Comparison of ENCODE assay signal across 1 cellular context in the genomic region with DNA sequence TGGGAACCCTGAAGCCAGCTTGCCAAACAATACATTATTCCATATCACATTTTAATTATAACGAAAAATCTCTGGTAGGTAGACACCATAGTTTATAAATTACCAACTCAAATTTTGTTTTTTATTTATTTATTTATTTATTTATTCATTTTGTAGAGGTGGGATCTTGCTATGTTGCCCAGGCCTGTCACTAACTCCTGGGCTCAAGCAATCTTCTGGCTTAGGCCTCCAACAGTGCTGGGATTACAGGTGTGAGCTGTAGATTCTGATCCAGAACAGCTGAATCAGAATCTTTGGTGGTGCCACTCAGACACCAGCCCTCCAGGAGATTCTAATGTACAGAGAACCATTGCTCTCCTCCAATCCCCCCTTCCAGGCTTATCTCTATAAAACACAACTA.
A peak's percentile ranks its signal among the peaks of the same experiment; 100 is the strongest.
TF ChIP-seq lines count a peak whose summit lies in the region.

No MANE protein-coding gene starts in this region.

TF ChIP-seq in HepG2, 621 proteins besides CTCF, POLR2A, EP300 and RAD21:
- TF ChIP-seq ZNF121 (CRISPR knock-in tag; IDR thresholded peaks at IDR 0.05) (peak; percentile 93), MAFF (IDR thresholded peaks at IDR 0.05; ENCODE audit: low read depth, low read length) (no peak), CHD2 (IDR thresholded peaks at IDR 0.05; ENCODE audit: low read depth, low read length) (no peak), FOXK1 (CRISPR knock-in tag; IDR thresholded peaks at IDR 0.05; ENCODE audit: borderline replicate concordance, low read depth) (no peak), ZNF7 (CRISPR knock-in tag; IDR thresholded peaks at IDR 0.05) (no peak), KMT2A (CRISPR knock-in tag; IDR thresholded peaks at IDR 0.05) (no peak)
- TF ChIP-seq, protein P1, sequence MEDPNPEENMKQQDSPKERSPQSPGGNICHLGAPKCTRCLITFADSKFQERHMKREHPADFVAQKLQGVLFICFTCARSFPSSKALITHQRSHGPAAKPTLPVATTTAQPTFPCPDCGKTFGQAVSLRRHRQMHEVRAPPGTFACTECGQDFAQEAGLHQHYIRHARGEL (CRISPR knock-in tag; IDR thresholded peaks at IDR 0.05), result no peak
- TF ChIP-seq, protein P2, sequence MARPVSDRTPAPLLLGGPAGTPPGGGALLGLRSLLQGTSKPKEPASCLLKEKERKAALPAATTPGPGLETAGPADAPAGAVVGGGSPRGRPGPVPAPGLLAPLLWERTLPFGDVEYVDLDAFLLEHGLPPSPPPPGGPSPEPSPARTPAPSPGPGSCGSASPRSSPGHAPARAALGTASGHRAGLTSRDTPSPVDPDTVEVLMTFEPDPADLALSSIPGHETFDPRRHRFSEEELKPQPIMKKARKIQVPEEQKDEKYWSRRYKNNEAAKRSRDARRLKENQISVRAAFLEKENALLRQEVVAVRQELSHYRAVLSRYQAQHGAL (CRISPR knock-in tag; IDR thresholded peaks at IDR 0.05; ENCODE audit: not compliant biosample characterization), result no peak
